In genomic region chr4:56050584-56050983, GRCh38 we compare ENCODE assay signal across 17 cellular contexts.
DNase-seq lines count a peak whose midpoint lies in the region; ATAC-seq, FAIRE-seq and TF ChIP-seq lines count a peak whose summit lies in the region.
"Had no signal": no experiment of that assay in that cellular context is flagged by ENCODE, and none has a peak within 500 bp of the region (broad histone marks: within the 10 kb centered on the region; RNA-seq: fewer than 3 reads in every experiment).

No MANE protein-coding gene starts in this region.

- CTCF ChIA-PET in A673 (lab: Charles Lee): no interaction called here
- CTCF ChIA-PET in Panc1 (lab: Charles Lee): no interaction called here
- CTCF ChIA-PET in endothelial cell of umbilical vein (lab: Charles Lee): interaction anchor here (1.0 to 1.5 kb wide), 7 partner anchors 10 to 786 kb away, joined by 3 to 4 read pairs (median 4); partner anchors contain the start of gene CEP135

- no peaks in the 10 kb centered on the region for H3K79me2 ChIP-seq in endothelial cell of umbilical vein (ENCODE audit: control insufficient read depth, insufficient read depth, low read length)

- TF ChIP-seq CTCF in A673 (conservative IDR thresholded peaks at IDR 0.05; ENCODE audit: low read depth, low read length): no peak
- no peak for TF ChIP-seq CTCF in Panc1 (IDR thresholded peaks at IDR 0.05)
- no peak for TF ChIP-seq CTCF in endothelial cell of umbilical vein (IDR thresholded peaks at IDR 0.05; ENCODE audit: extremely low read depth in 1 of 2, insufficient read depth in 1 of 2, low read depth in 1 of 2, low read length in 2 of 2)

- H3K4me3 ChIP-seq in A673 (ENCODE audit: low read depth, low read length, poor library complexity, severe bottlenecking): peak overlapping the region; percentile 68
- peak overlapping the region in 1 of 2 experiments; percentile 59; a peak in 2 of 4 replicates for H3K4me3 ChIP-seq in Panc1 (ENCODE audit: low read depth in 2 of 2, low read length in 2 of 2)
- H3K4me3 ChIP-seq in endothelial cell of umbilical vein (replicated peaks in 1 of 3; ENCODE audit: insufficient read depth in 1 of 3, low read depth in 1 of 3, low read length in 3 of 3): peak overlapping the region in 1 of 3 experiments; percentile 73

- TF ChIP-seq POLR2A in endothelial cell of umbilical vein (IDR thresholded peaks at IDR 0.05; ENCODE audit: low read depth, low read length): no peak

- no peak for FAIRE-seq in endothelial cell of umbilical vein (lab: Jason Lieb, UNC)

- intact Hi-C loops in A673 (cut with micrococcal nuclease; ENCODE audit: unreplicated experiment) (no loop called here), Panc1 (cut with micrococcal nuclease; ENCODE audit: unreplicated experiment) (no loop called here), endothelial cell of umbilical vein (cut with micrococcal nuclease) (no loop called here)

- H3K9ac ChIP-seq in ES-I3 (ENCODE audit: low read depth, low read length) (peak overlapping the region; percentile 96; the same call in 1 of the 2 replicates), endothelial cell of umbilical vein (replicated peaks; ENCODE audit: extremely low read depth, insufficient read depth, low read length) (no peak overlapping the region)

- H2AFZ ChIP-seq in endothelial cell of umbilical vein (ENCODE audit: low read depth, low read length): no peak overlapping the region

- dilution Hi-C loops in endothelial cell of umbilical vein (cut with MboI; ENCODE audit: extremely low pct_ligation_motif_present, low sequenced_read_pairs): no loop called here

- no peak for ATAC-seq in Panc1
- ATAC-seq in left lobe of liver: no peak
- ATAC-seq: CD8-positive, alpha-beta T cell; left lung; Right ventricle myocardium inferior had no signal

- POLR2A ChIA-PET in A673 (lab: Charles Lee; ENCODE audit: low non-redundant PET): no interaction called here
- POLR2A ChIA-PET in Panc1 (lab: Charles Lee): no interaction called here
- POLR2A ChIA-PET in endothelial cell of umbilical vein (lab: Charles Lee): no interaction called here

- DNase-seq in A673 (ENCODE audit: low spot score): no peak
- no peak for DNase-seq in Panc1 (ENCODE audit: low read depth, low spot score)
- DNase-seq in endothelial cell of umbilical vein (ENCODE audit: low read depth, low spot score): no peak
- DNase-seq in left lobe of liver (ENCODE audit: low spot score): no peak
- DNase-seq in AG08396 (ENCODE audit: low spot score): no peak
- DNase-seq in C1 segment of cervical spinal cord (lab: John Stamatoyannopoulos, UW): no peak
- no peak for DNase-seq in cortex of kidney (lab: John Stamatoyannopoulos, UW)
- DNase-seq: activated CD4-positive, CD25-positive, alpha-beta regulatory T cell; activated CD8-positive, alpha-beta memory T cell treated with anti-CD3 and anti-CD28 coated beads, Interleukin-2, amount 50 U/mL, for 4 hours; amniotic stem cell; CD8-positive, alpha-beta T cell; left lung; NCI-H2081 treated with DMSO at 0.1 percent for 48 hours; occipital lobe; stimulated activated CD4-positive, alpha-beta T cell treated with anti-CD3 and anti-CD28 coated beads, Interleukin-15, amount 100 ng/mL, for 24 hours had no signal

- in situ Hi-C loops in Panc1 (cut with HindIII; ENCODE audit: low pct_unique_long_range_greater_than_20kb, low sequenced_read_pairs): no loop called here

- peak overlapping the region; percentile 78 for H3K4me2 ChIP-seq in endothelial cell of umbilical vein (ENCODE audit: insufficient read depth, low read length)

- H3K27me3 ChIP-seq in A673 (replicated peaks; ENCODE audit: insufficient read depth, low read depth, low read length, poor library complexity) (no peaks in the 10 kb centered on the region), Panc1 (ENCODE audit: control insufficient read depth, insufficient read depth, low read length) (no peaks in the 10 kb centered on the region; the same call in none of the 2 replicates), endothelial cell of umbilical vein (ENCODE audit: control insufficient read depth in 2 of 2, insufficient read depth in 2 of 2, low read length in 2 of 2) (peaks cover 3 to 4% of the 10 kb centered on the region in 2 experiments)

- no TSS peak for BruUV-seq in A673 (replicated peaks; lab: Mats Ljungman, UMichigan)
- TSS peak; percentile 45 for BruUV-seq in Panc1 (replicated peaks; lab: Mats Ljungman, UMichigan)
- no TSS peak for BruUV-seq in endothelial cell of umbilical vein (replicated peaks; lab: Mats Ljungman, UMichigan)

- H4K20me1 ChIP-seq in endothelial cell of umbilical vein (replicated peaks; ENCODE audit: control insufficient read depth, extremely low read depth, insufficient read depth, low read length): no peaks in the 10 kb centered on the region

- H3K9me3 ChIP-seq in A673 (ENCODE audit: low read depth, low read length, poor library complexity, severe bottlenecking) (no peaks in the 10 kb centered on the region), ES-I3 (ENCODE audit: control insufficient read depth, insufficient read depth, low read length) (no peaks in the 10 kb centered on the region), Panc1 (ENCODE audit: control insufficient read depth, insufficient read depth, low read depth, low read length) (no peaks in the 10 kb centered on the region), endothelial cell of umbilical vein (replicated peaks; ENCODE audit: control insufficient read depth, insufficient read depth, low read length) (no peaks in the 10 kb centered on the region)
- H3K9me3 ChIP-seq: left lung had no signal

- H3K27ac ChIP-seq in A673 (ENCODE audit: low read depth, low read length, poor library complexity, severe bottlenecking): no peak overlapping the region
- H3K27ac ChIP-seq in Panc1 (ENCODE audit: low read length): no peak overlapping the region; the same call in 1 of the 2 replicates
- H3K27ac ChIP-seq in endothelial cell of umbilical vein (ENCODE audit: insufficient read depth, low read depth, low read length): no peak overlapping the region
- H3K27ac ChIP-seq: left lung had no signal

- H3K4me1 ChIP-seq in A673 (ENCODE audit: insufficient read depth, low read length, poor library complexity, severe bottlenecking): no peaks in the 10 kb centered on the region
- H3K4me1 ChIP-seq in ES-I3 (ENCODE audit: insufficient read depth, low read length): peaks cover 7% of the 10 kb centered on the region
- no peaks in the 10 kb centered on the region; the same call in 1 of the 2 replicates for H3K4me1 ChIP-seq in Panc1 (ENCODE audit: control insufficient read depth, insufficient read depth, low read length)
- peaks cover 6% of the 10 kb centered on the region for H3K4me1 ChIP-seq in endothelial cell of umbilical vein (ENCODE audit: control insufficient read depth, extremely low read depth, insufficient read depth, low read length)

- H3K36me3 ChIP-seq in A673 (ENCODE audit: insufficient read depth, low read length, poor library complexity, severe bottlenecking): no peaks in the 10 kb centered on the region
- no peaks in the 10 kb centered on the region for H3K36me3 ChIP-seq in ES-I3 (ENCODE audit: insufficient read depth, low read length)
- no peaks in the 10 kb centered on the region; the same call in 1 of the 2 replicates for H3K36me3 ChIP-seq in Panc1 (ENCODE audit: control insufficient read depth, insufficient read depth, low read length)
- H3K36me3 ChIP-seq in endothelial cell of umbilical vein (ENCODE audit: control insufficient read depth in 2 of 2, extremely low read depth in 1 of 2, insufficient read depth in 2 of 2, low read length in 2 of 2): no peaks in the 10 kb centered on the region
- H3K36me3 ChIP-seq: left lung had no signal

- H3K9me1 ChIP-seq in endothelial cell of umbilical vein (replicated peaks; ENCODE audit: control insufficient read depth, extremely low read depth, insufficient read depth, low read length): peaks cover 2% of the 10 kb centered on the region

TF ChIP-seq in endothelial cell of umbilical vein, 7 proteins besides CTCF, POLR2A, EP300 and RAD21:
- TF ChIP-seq POLR2AphosphoS5 (IDR thresholded peaks at IDR 0.05; ENCODE audit: insufficient read depth, low read depth, low read length): no peak
- TF ChIP-seq, protein P1, sequence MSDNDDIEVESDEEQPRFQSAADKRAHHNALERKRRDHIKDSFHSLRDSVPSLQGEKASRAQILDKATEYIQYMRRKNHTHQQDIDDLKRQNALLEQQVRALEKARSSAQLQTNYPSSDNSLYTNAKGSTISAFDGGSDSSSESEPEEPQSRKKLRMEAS (IDR thresholded peaks at IDR 0.05; ENCODE audit: insufficient read depth, insufficient read length): no peak
- TF ChIP-seq EZH2 (IDR thresholded peaks at IDR 0.05; ENCODE audit: borderline replicate concordance, low read depth, low read length, severe bottlenecking): no peak
- no peak for TF ChIP-seq MYC (IDR thresholded peaks at IDR 0.05; ENCODE audit: low read depth, low read length)
